8 cellular contexts compared by ENCODE assay signal in the genomic region with DNA sequence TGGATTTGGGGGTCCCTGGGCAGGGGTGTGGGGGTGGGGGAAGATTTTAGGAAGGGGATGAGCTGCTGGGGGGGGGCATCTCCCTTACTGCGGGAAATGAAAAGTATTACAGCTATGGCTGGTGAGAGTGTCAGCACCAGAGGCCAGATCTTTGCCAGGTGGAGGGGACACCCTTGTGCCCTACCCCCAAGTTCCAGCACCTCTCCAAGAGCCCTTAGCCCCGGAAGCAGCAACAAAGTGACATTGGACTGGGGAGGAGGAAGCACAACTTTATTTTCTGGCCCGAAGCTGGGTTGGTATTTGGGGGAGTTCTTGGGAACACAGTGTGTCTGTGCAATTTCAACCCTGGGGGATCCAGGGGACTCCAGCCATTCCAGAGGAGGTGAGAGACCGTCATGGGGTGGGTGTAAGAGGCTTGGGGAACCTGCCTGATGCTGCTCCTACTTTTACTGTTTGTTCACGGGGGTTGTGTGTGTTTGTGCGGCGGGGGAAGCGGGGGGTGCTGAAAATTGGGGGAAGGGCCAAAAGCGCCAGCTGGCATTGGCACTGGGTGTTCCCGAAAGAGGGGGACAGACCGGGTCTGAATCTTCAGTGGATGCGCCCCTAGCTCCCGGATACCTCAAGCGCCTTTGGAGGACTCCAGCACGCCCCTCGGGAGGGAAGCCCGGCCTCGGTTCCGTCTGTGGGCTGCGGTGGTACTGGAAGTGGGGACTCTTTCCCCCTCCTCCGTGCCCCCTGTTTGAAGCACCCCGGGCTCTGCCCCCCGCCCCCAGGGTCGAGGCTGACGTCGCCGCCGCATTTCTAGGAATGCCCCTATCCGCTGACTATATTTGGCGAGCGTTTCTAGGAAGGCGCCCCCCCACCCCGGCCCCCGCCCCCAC.
DNase-seq lines count a peak whose midpoint lies in the region; FAIRE-seq and TF ChIP-seq lines count a peak whose summit lies in the region.

No MANE protein-coding gene starts in this region.

- H3K27ac ChIP-seq in KMS-11: peak overlapping the region; percentile 18; the same call in 1 of the 2 replicates

- no peaks in the 10 kb centered on the region for H4K20me1 ChIP-seq in KMS-11 (ENCODE audit: insufficient read depth)

- peak overlapping the region; percentile 63; the same call in 1 of the 2 replicates for H2AFZ ChIP-seq in KMS-11 (ENCODE audit: low read depth)

- peak overlapping the region; percentile 77 for H3K4me2 ChIP-seq in KMS-11

- peaks cover 43% of the 10 kb centered on the region for H3K79me2 ChIP-seq in KMS-11 (ENCODE audit: insufficient read depth, low read depth)

- H3K4me1 ChIP-seq in KMS-11 (ENCODE audit: low read depth, poor library complexity, severe bottlenecking) (peaks cover 17% of the 10 kb centered on the region), adipocyte (ENCODE audit: control insufficient read depth, insufficient read depth, low read length) (peaks cover 17% of the 10 kb centered on the region), iPS-15b (ENCODE audit: control insufficient read depth, insufficient read depth, low read length) (peaks cover 17% of the 10 kb centered on the region)

- FAIRE-seq in GM12891 (lab: Jason Lieb, UNC): no peak

- H3K4me3 ChIP-seq in KMS-11 (IDR thresholded peaks at IDR 0.05; ENCODE audit: insufficient read depth, low read depth, low read length) (peak overlapping the region; percentile 2), adipocyte (ENCODE audit: low read length) (peak overlapping the region; percentile 83), iPS-15b (ENCODE audit: low read depth, low read length) (peak overlapping the region; percentile 49)

- H3K36me3 ChIP-seq in KMS-11 (ENCODE audit: insufficient read depth) (no peaks in the 10 kb centered on the region), adipocyte (ENCODE audit: control insufficient read depth, insufficient read depth, low read length, severe bottlenecking) (no peaks in the 10 kb centered on the region), iPS-15b (ENCODE audit: control insufficient read depth, insufficient read depth, low read length) (no peaks in the 10 kb centered on the region)

- H3K27me3 ChIP-seq in KMS-11 (ENCODE audit: insufficient read depth, low read depth): no peaks in the 10 kb centered on the region
- no peaks in the 10 kb centered on the region for H3K27me3 ChIP-seq in adipocyte (replicated peaks; ENCODE audit: control insufficient read depth, insufficient read depth, low read length)
- H3K27me3 ChIP-seq in iPS-15b (ENCODE audit: control insufficient read depth, insufficient read depth, low read length): no peaks in the 10 kb centered on the region

- peak overlapping the region; percentile 46; the same call in 1 of the 2 replicates for H3K9ac ChIP-seq in KMS-11
- H3K9ac ChIP-seq in adipocyte (ENCODE audit: low read length): peak overlapping the region; percentile 83
- H3K9ac ChIP-seq in iPS-15b (ENCODE audit: low read depth, low read length): no peak overlapping the region

- H3K9me3 ChIP-seq in adipocyte (ENCODE audit: control insufficient read depth, low read length): no peaks in the 10 kb centered on the region
- no peaks in the 10 kb centered on the region for H3K9me3 ChIP-seq in iPS-15b (ENCODE audit: control insufficient read depth, insufficient read depth, low read length)

- no peak for TF ChIP-seq CTCF in KMS-11 (conservative IDR thresholded peaks at IDR 0.05; ENCODE audit: low read depth, low read length)

- DNase-seq in DMS53 (lab: John Stamatoyannopoulos, UW): peak; percentile 61
- DNase-seq in DMS53 treated with DMSO at 0.1 percent for 48 hours (lab: John Stamatoyannopoulos, UW; ENCODE audit: unreplicated experiment): no peak
- DNase-seq in adipocyte (ENCODE audit: low read depth): peak; percentile 60
- DNase-seq in stimulated activated naive CD4-positive, alpha-beta T cell treated with Interleukin-2 at 50 U/mL for 16 hours (lab: John Stamatoyannopoulos, UW): peak; percentile 25
- DNase-seq in GM12891 (ENCODE audit: insufficient read length, low spot score): no peak
- DNase-seq in NCI-H1048 (lab: John Stamatoyannopoulos, UW): no peak

- TF ChIP-seq POLR2A in GM12891 (IDR thresholded peaks at IDR 0.05; ENCODE audit: low read depth, low read length): no peak

TF ChIP-seq in GM12891, 5 proteins besides CTCF, POLR2A, EP300 and RAD21:
- no peak for TF ChIP-seq SPI1 (IDR thresholded peaks at IDR 0.05; ENCODE audit: low read depth, low read length)
- TF ChIP-seq TAF1 (IDR thresholded peaks at IDR 0.05; ENCODE audit: low read depth, low read length): no peak
- no peak for TF ChIP-seq PAX5 (IDR thresholded peaks at IDR 0.05; ENCODE audit: insufficient read depth, low read length, severe bottlenecking)
- TF ChIP-seq POLR2AphosphoS5 (IDR thresholded peaks at IDR 0.05; ENCODE audit: low read depth, low read length): no peak
- no peak for TF ChIP-seq POU2F2 (IDR thresholded peaks at IDR 0.05; ENCODE audit: low read depth, low read length)

Comparison
In these comparisons a context has a peak if more than half of its experiments do, and no peak if none do; other contexts are left out.
1. DNase-seq: peak in DMS53 (single experiment), adipocyte (single experiment) and stimulated activated naive CD4-positive, alpha-beta T cell treated with Interleukin-2 at 50 U/mL for 16 hours (single experiment); none in DMS53 treated with DMSO at 0.1 percent for 48 hours (single experiment), GM12891 (single experiment) and NCI-H1048 (single experiment).
2. H3K4me3 ChIP-seq: peak in every context shown above with its lines; median percentile 83 in adipocyte; 49 in iPS-15b; 2 in KMS-11.